In the genomic region with DNA sequence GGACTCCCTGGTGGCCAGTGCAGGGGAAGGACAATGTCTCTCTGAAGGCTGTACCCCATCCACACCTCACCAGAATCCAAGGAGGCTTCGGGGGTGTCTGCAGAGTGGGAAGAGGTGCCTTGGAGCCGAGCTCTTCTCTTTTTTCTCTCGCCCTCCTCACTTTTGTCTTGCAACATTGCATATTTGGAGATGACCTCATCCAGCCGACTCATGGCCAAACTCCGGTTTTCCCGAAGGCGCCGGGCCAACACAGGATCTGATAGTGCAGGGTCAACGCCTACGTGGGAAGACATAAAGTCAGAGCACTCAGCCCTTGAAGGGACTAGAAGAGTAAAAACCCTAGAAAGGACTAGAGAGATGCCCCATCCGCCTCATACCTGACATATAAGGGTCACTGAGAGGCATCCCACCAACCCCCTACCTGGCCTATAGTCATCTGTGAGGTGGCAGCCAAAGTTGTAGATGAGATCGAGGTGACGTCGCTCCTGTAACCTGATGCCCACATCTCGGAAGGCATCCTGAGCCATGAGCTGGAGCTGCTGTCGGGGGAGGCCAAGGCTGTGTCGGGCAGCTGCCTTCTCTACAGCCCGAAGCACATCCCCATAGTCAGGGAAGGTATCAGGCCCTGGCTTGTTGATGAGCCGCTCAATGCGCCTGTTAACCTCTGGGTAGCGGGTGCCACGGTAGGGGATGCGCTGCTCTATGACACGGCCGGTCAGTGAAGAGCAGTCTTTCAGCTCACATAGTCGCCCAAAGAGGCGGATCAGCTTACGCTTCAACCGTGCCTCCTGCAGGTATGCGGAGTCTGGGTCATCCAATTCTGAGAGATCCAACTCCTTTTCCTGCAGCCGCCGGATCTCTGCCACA, we compare ENCODE assay signal across 8 cellular contexts. TPM values are rescaled to one million over a fixed set of nuclear protein-coding genes. Genes with fewer than 3 reads are reported as not detected.
DNase-seq lines count a peak whose midpoint lies in the region; ATAC-seq lines count a peak whose summit lies in the region.

No MANE protein-coding gene starts in this region.

- H3K27me3 Mint-ChIP-seq in activated CD4-positive, alpha-beta T cell treated with anti-CD3 and anti-CD28 coated beads, Interleukin-2, amount 10 ng/mL, durations not matched to agents 7 days and 5 days: no peaks in the 10 kb centered on the region
- peaks cover 4% of the 10 kb centered on the region for H3K27me3 Mint-ChIP-seq in activated naive CD8-positive, alpha-beta T cell treated with anti-CD3 and anti-CD28 coated beads for 36 hours

- POLR2A ChIA-PET in activated CD4-positive, alpha-beta T cell treated with anti-CD3 and anti-CD28 coated beads, Interleukin-2, amount 10 ng/mL, durations not matched to agents 7 days and 5 days (lab: Charles Lee): no interaction called here

- peak overlapping the region; percentile 60; the same call in 1 of the 2 replicates for H3K4me3 ChIP-seq in iPS-18c (ENCODE audit: insufficient read depth, low read depth, low read length)
- H3K4me3 ChIP-seq in thymus (ENCODE audit: low read length): no peak overlapping the region

- H3K27me3 ChIP-seq in thymus (ENCODE audit: control insufficient read depth, insufficient read depth): no peaks in the 10 kb centered on the region

- no peak for DNase-seq in activated CD4-positive, alpha-beta T cell treated with anti-CD3 and anti-CD28 coated beads, Interleukin-2, amount 10 ng/mL, durations not matched to agents 7 days and 5 days
- no peak for DNase-seq in activated CD4-positive, alpha-beta T cell treated with anti-CD3 and anti-CD28 coated beads for 4 hours
- DNase-seq in activated naive CD8-positive, alpha-beta T cell treated with anti-CD3 and anti-CD28 coated beads for 36 hours: no peak
- DNase-seq in COLO829 (ENCODE audit: low spot score) (no peak), NCI-H1694 treated with DMSO at 0.1 percent for 48 hours (lab: John Stamatoyannopoulos, UW) (no peak)

- H3K27ac Mint-ChIP-seq in activated CD4-positive, alpha-beta T cell treated with anti-CD3 and anti-CD28 coated beads, Interleukin-2, amount 10 ng/mL, durations not matched to agents 7 days and 5 days: peak overlapping the region; percentile 14
- peak overlapping the region; percentile 97 for H3K27ac Mint-ChIP-seq in activated naive CD8-positive, alpha-beta T cell treated with anti-CD3 and anti-CD28 coated beads for 36 hours

- H3K9me3 ChIP-seq in iPS-18c (ENCODE audit: control insufficient read depth, insufficient read depth, low read length): peaks cover 2% of the 10 kb centered on the region
- no peaks in the 10 kb centered on the region for H3K9me3 ChIP-seq in thymus (ENCODE audit: control insufficient read depth)

- CTCF ChIA-PET in activated CD4-positive, alpha-beta T cell treated with anti-CD3 and anti-CD28 coated beads, Interleukin-2, amount 10 ng/mL, durations not matched to agents 7 days and 5 days (lab: Charles Lee): no interaction called here

- H3K4me1 ChIP-seq in thymus (ENCODE audit: control insufficient read depth, insufficient read depth, low read length): peaks cover 14% of the 10 kb centered on the region

- H3K9me3 Mint-ChIP-seq in activated CD4-positive, alpha-beta T cell treated with anti-CD3 and anti-CD28 coated beads, Interleukin-2, amount 10 ng/mL, durations not matched to agents 7 days and 5 days: no peaks in the 10 kb centered on the region
- no peaks in the 10 kb centered on the region for H3K9me3 Mint-ChIP-seq in activated naive CD8-positive, alpha-beta T cell treated with anti-CD3 and anti-CD28 coated beads for 36 hours

- WGBS in thymus: 94% methylated on average over 32 of the region's 32 CpGs

- H3K36me3 ChIP-seq in thymus (ENCODE audit: control insufficient read depth, insufficient read depth): peaks cover 27% of the 10 kb centered on the region

- peaks cover 71% of the 10 kb centered on the region for H3K4me1 Mint-ChIP-seq in activated CD4-positive, alpha-beta T cell treated with anti-CD3 and anti-CD28 coated beads, Interleukin-2, amount 10 ng/mL, durations not matched to agents 7 days and 5 days
- peaks cover 66% of the 10 kb centered on the region for H3K4me1 Mint-ChIP-seq in activated naive CD8-positive, alpha-beta T cell treated with anti-CD3 and anti-CD28 coated beads for 36 hours

- ATAC-seq in HG02798 (IDR thresholded peaks at IDR 0.05; ENCODE audit: poor library complexity, unreplicated experiment): no peak

- peaks cover 54% of the 10 kb centered on the region for H3K36me3 Mint-ChIP-seq in activated CD4-positive, alpha-beta T cell treated with anti-CD3 and anti-CD28 coated beads, Interleukin-2, amount 10 ng/mL, durations not matched to agents 7 days and 5 days (ENCODE audit: low read depth)
- peaks cover 36% of the 10 kb centered on the region for H3K36me3 Mint-ChIP-seq in activated naive CD8-positive, alpha-beta T cell treated with anti-CD3 and anti-CD28 coated beads for 36 hours

- peak overlapping the region; percentile 37 for H3K27ac ChIP-seq in thymus (ENCODE audit: low read depth)

- H3K4me3 Mint-ChIP-seq in activated CD4-positive, alpha-beta T cell treated with anti-CD3 and anti-CD28 coated beads, Interleukin-2, amount 10 ng/mL, durations not matched to agents 7 days and 5 days: peak overlapping the region; percentile 98
- peak overlapping the region; percentile 99 for H3K4me3 Mint-ChIP-seq in activated naive CD8-positive, alpha-beta T cell treated with anti-CD3 and anti-CD28 coated beads for 36 hours

RNA-seq across cellular contexts. Expression of a gene that starts 2.2 kb away (rescaled TPM):
- total RNA-seq in activated CD4-positive, alpha-beta T cell treated with anti-CD3 and anti-CD28 coated beads, Interleukin-2, amount 10 ng/mL, durations not matched to agents 7 days and 5 days: 100 to 1,000 TPM in 1 of 2 experiments, 10 to 100 TPM in 1; 98.9 to 113 TPM
- total RNA-seq in activated naive CD8-positive, alpha-beta T cell treated with anti-CD3 and anti-CD28 coated beads for 36 hours: 10 to 100 TPM; 84.8 to 94.3 TPM
- 48.1 TPM for polyA plus RNA-seq in thymus

RNA-seq across cellular contexts. Expression of a gene that starts 3.0 kb away (rescaled TPM):
- total RNA-seq in activated CD4-positive, alpha-beta T cell treated with anti-CD3 and anti-CD28 coated beads, Interleukin-2, amount 10 ng/mL, durations not matched to agents 7 days and 5 days: 10 to 100 TPM; 15.8 to 16.9 TPM
- total RNA-seq in activated naive CD8-positive, alpha-beta T cell treated with anti-CD3 and anti-CD28 coated beads for 36 hours: 1 to 10 TPM; 4.5 to 4.6 TPM
- polyA plus RNA-seq in thymus: 15.5 TPM

RNA-seq across cellular contexts. Expression of a gene that starts 6.7 kb away (rescaled TPM):
- 100 to 1,000 TPM; 246 to 263 TPM for total RNA-seq in activated CD4-positive, alpha-beta T cell treated with anti-CD3 and anti-CD28 coated beads, Interleukin-2, amount 10 ng/mL, durations not matched to agents 7 days and 5 days
- total RNA-seq in activated naive CD8-positive, alpha-beta T cell treated with anti-CD3 and anti-CD28 coated beads for 36 hours: 100 to 1,000 TPM; 201 to 204 TPM
- 57.0 TPM for polyA plus RNA-seq in thymus

RNA-seq across cellular contexts. Expression of a gene that starts 21.8 kb away (rescaled TPM):
- 10 to 100 TPM; 52.6 to 52.8 TPM for total RNA-seq in activated CD4-positive, alpha-beta T cell treated with anti-CD3 and anti-CD28 coated beads, Interleukin-2, amount 10 ng/mL, durations not matched to agents 7 days and 5 days
- 10 to 100 TPM; 15.0 to 17.7 TPM for total RNA-seq in activated naive CD8-positive, alpha-beta T cell treated with anti-CD3 and anti-CD28 coated beads for 36 hours
- polyA plus RNA-seq in thymus: 120 TPM

RNA-seq across cellular contexts. Expression of a gene that starts 31.1 kb away (rescaled TPM):
- 10 to 100 TPM; 57.0 to 67.2 TPM for total RNA-seq in activated CD4-positive, alpha-beta T cell treated with anti-CD3 and anti-CD28 coated beads, Interleukin-2, amount 10 ng/mL, durations not matched to agents 7 days and 5 days
- 100 to 1,000 TPM; 106 to 107 TPM for total RNA-seq in activated naive CD8-positive, alpha-beta T cell treated with anti-CD3 and anti-CD28 coated beads for 36 hours
- polyA plus RNA-seq in thymus: 171 TPM
